In the genomic region with DNA sequence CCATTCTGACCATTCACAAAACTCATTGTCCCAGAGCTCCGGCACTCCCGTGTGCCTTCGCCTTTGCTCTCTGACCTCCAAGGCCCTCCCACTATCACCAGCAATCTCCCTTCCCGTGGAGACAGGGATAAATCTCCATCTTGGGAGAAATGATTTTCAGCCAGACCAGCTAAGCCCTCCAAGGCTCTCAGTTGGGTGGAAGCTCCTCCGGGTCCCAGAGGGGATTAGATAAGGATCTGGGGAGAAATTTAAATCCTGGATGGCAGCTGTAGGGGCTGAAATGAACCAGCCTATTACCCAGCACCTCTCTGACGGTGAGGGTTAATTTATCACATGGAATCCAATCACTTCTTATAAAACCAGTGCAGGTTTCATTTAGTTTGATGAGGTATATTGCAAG, we compare ENCODE assay signal across 21 cellular contexts.
"Had no signal": no experiment of that assay in that cellular context is flagged by ENCODE, and none has a peak within 500 bp of the region (broad histone marks: within the 10 kb centered on the region; RNA-seq: fewer than 3 reads in every experiment).

No MANE protein-coding gene starts in this region.

- H3K27ac ChIP-seq: epithelial cell of prostate, esophagus muscularis mucosa, gastrocnemius medialis, pancreas, stomach, thoracic aorta, transverse colon had no signal

- H3K27me3 ChIP-seq: esophagus muscularis mucosa, gastrocnemius medialis, pancreas, stomach, transverse colon had no signal

- FAIRE-seq: kidney, pancreas, small intestine had no signal

- DNase-seq: effector memory CD4-positive, alpha-beta T cell; gastrocnemius medialis; kidney; left colon; left ventricle myocardium superior; mesenchymal stem cell; midbrain; occipital lobe; pancreas; right cardiac atrium; small intestine; stimulated activated CD4-positive, alpha-beta T cell treated with anti-CD3 and anti-CD28 coated beads, Interleukin-12 subunit alpha, Interleukin-12 subunit beta, amount 100 ng/mL, for 4 hours; stimulated activated naive CD4-positive, alpha-beta T cell; stomach; substantia nigra; transverse colon had no signal

- H3K4me3 ChIP-seq: esophagus muscularis mucosa, gastrocnemius medialis, lung, pancreas, stomach, thoracic aorta, transverse colon had no signal

- H3K9me3 ChIP-seq: esophagus muscularis mucosa, gastrocnemius medialis, pancreas, stomach, thoracic aorta, transverse colon had no signal

- H3K4me1 ChIP-seq: pancreas, stomach, transverse colon had no signal

- H3K36me3 ChIP-seq: esophagus muscularis mucosa, gastrocnemius medialis, pancreas, stomach, thoracic aorta, transverse colon had no signal

- ATAC-seq: gastrocnemius medialis; left colon; left ventricle myocardium superior; natural killer cell treated with Interleukin-12 subunit alpha and Interleukin-12 subunit beta and Interleukin-15 and Interleukin-18, amount 100 ng/mL, for 72 hours; pancreas; right cardiac atrium had no signal
